1 cellular context compared by ENCODE assay signal in the genomic region with DNA sequence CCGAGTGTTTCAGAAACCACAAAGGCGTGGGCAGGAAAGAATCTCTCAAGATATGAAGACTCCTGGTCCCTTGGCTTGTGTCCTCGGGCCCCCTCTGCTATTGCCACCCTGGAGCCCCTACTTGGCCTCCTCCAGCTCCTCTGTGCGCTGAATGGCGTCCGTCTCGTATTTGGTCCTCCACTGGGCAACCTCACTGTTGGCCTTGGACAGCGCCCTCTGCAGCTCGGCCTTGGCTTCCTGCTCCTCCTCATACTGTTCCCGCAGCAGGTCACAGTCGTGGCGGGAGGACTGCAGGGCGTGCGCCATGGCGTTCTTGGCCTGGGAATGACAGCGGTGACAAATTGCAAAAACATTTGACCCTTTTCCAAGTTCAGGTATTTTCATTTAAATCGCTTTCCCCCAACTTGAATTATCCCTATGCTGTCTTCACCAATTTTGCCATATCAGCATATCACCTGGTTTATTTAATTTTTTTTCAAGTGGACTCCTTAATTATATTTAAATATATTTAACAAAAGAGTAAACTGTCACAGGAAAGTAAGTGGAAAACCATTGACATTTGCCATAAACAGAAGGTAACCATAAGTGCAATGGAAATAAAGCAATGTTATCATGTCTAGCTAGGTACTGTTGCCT.
TF ChIP-seq lines count a peak whose summit lies in the region.

No MANE protein-coding gene starts in this region.

TF ChIP-seq in HCT116, 20 proteins besides CTCF, POLR2A, EP300 and RAD21 (continued from another document):
- TF ChIP-seq, protein P1, sequence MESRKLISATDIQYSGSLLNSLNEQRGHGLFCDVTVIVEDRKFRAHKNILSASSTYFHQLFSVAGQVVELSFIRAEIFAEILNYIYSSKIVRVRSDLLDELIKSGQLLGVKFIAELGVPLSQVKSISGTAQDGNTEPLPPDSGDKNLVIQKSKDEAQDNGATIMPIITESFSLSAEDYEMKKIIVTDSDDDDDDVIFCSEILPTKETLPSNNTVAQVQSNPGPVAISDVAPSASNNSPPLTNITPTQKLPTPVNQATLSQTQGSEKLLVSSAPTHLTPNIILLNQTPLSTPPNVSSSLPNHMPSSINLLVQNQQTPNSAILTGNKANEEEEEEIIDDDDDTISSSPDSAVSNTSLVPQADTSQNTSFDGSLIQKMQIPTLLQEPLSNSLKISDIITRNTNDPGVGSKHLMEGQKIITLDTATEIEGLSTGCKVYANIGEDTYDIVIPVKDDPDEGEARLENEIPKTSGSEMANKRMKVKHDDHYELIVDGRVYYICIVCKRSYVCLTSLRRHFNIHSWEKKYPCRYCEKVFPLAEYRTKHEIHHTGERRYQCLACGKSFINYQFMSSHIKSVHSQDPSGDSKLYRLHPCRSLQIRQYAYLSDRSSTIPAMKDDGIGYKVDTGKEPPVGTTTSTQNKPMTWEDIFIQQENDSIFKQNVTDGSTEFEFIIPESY (IDR thresholded peaks at IDR 0.05; ENCODE audit: extremely low read depth, insufficient replicate concordance, low read length) = no peak
- TF ChIP-seq TCF7L2 (IDR thresholded peaks at IDR 0.05; ENCODE audit: borderline replicate concordance, extremely low read depth, insufficient read depth, insufficient read length) = no peak
